In genomic region chr4:25925486-25926201, GRCh38 we compare ENCODE assay signal across 8 cellular contexts. TPM values are rescaled to one million over a fixed set of nuclear protein-coding genes. Genes with fewer than 3 reads are reported as not detected.
A peak's percentile ranks its signal among the peaks of the same experiment; 100 is the strongest.
DNase-seq lines count a peak whose midpoint lies in the region; ATAC-seq, FAIRE-seq and TF ChIP-seq lines count a peak whose summit lies in the region.

No MANE protein-coding gene starts in this region.

- FAIRE-seq in GM12891 (lab: Jason Lieb, UNC): peak; percentile 64

- H3K27ac ChIP-seq in SJCRH30 (no peak overlapping the region), esophagus squamous epithelium (no peak overlapping the region), osteoblast (ENCODE audit: low read depth, low read length) (no peak overlapping the region)

- H3K4me3 ChIP-seq in BE2C (ENCODE audit: low read depth, low read length) (no peak overlapping the region), SJCRH30 (no peak overlapping the region), esophagus squamous epithelium (no peak overlapping the region), osteoblast (ENCODE audit: insufficient read depth, low read length) (no peak overlapping the region)

- peak; percentile 70 for TF ChIP-seq CTCF in BE2C (IDR thresholded peaks at IDR 0.05; ENCODE audit: low read depth, low read length)
- peak in 5 of 6 experiments; percentile 25 to 44 (median 41) for TF ChIP-seq CTCF in esophagus squamous epithelium (IDR thresholded peaks at IDR 0.05)
- peak; percentile 80 for TF ChIP-seq CTCF in osteoblast (IDR thresholded peaks at IDR 0.05; ENCODE audit: extremely low read depth, low read depth, low read length)

- peaks cover 3% of the 10 kb centered on the region; the same call in 1 of the 2 replicates for H3K36me3 ChIP-seq in BE2C
- H3K36me3 ChIP-seq in SJCRH30: peaks cover 3% of the 10 kb centered on the region; the same call in 1 of the 2 replicates
- H3K36me3 ChIP-seq in esophagus squamous epithelium: peaks cover 0 to 8% (median 0%) of the 10 kb centered on the region in 3 donors
- no peaks in the 10 kb centered on the region for H3K36me3 ChIP-seq in osteoblast (ENCODE audit: insufficient read depth, low read length)

- no peak overlapping the region for H2AFZ ChIP-seq in osteoblast (ENCODE audit: low read length)

- no peak overlapping the region for H3K4me2 ChIP-seq in osteoblast (ENCODE audit: insufficient read depth, low read length)

- peaks cover 27% of the 10 kb centered on the region for H3K79me2 ChIP-seq in osteoblast (ENCODE audit: insufficient read depth, low read length)

- H3K27me3 ChIP-seq in BE2C (no peaks in the 10 kb centered on the region), SJCRH30 (no peaks in the 10 kb centered on the region), esophagus squamous epithelium (no peaks in the 10 kb centered on the region), osteoblast (ENCODE audit: insufficient read depth, low read length) (no peaks in the 10 kb centered on the region)

- TF ChIP-seq POLR2A in GM12891 (IDR thresholded peaks at IDR 0.05; ENCODE audit: low read depth, low read length) (no peak), esophagus squamous epithelium (IDR thresholded peaks at IDR 0.05) (no peak)

- ATAC-seq in HG03442 (IDR thresholded peaks at IDR 0.05; ENCODE audit: unreplicated experiment) (peak; percentile 77), GM19397 (IDR thresholded peaks at IDR 0.05; ENCODE audit: unreplicated experiment) (no peak)

- H3K4me1 ChIP-seq in BE2C: no peaks in the 10 kb centered on the region
- H3K4me1 ChIP-seq in SJCRH30: no peaks in the 10 kb centered on the region
- peaks cover 0 to 28% (median 4%) of the 10 kb centered on the region in 3 donors for H3K4me1 ChIP-seq in esophagus squamous epithelium
- H3K4me1 ChIP-seq in osteoblast (ENCODE audit: insufficient read depth, low read length): peaks cover 16% of the 10 kb centered on the region

- H4K20me1 ChIP-seq in osteoblast (ENCODE audit: insufficient read depth, low read length): no peaks in the 10 kb centered on the region

- H3K9me3 ChIP-seq in BE2C (no peaks in the 10 kb centered on the region), SJCRH30 (replicated peaks) (no peaks in the 10 kb centered on the region), esophagus squamous epithelium (no peaks in the 10 kb centered on the region), osteoblast (ENCODE audit: low read depth, low read length) (no peaks in the 10 kb centered on the region)

- 59 to 60% methylated on average over 8 to 11 of the region's 11 CpGs for WGBS in esophagus squamous epithelium, 2 donors

- intact Hi-C loops in esophagus squamous epithelium (cut with DNase I): no loop called here

- DNase-seq in BE2C (peak; percentile 54), GM12891 (ENCODE audit: insufficient read length, low spot score) (no peak), SJCRH30 (peak; percentile 60 to 74), esophagus squamous epithelium (lab: John Stamatoyannopoulos, UW) (no peak), osteoblast (ENCODE audit: insufficient read length, low spot score, missing footprints) (peak; percentile 77), NCI-H2107 treated with DMSO at 0.1 percent for 48 hours (lab: John Stamatoyannopoulos, UW; ENCODE audit: unreplicated experiment) (no peak)

TF ChIP-seq in GM12891, 5 proteins besides CTCF, POLR2A, EP300 and RAD21:
- TF ChIP-seq SPI1 (IDR thresholded peaks at IDR 0.05; ENCODE audit: low read depth, low read length): no peak
- TF ChIP-seq PAX5 (IDR thresholded peaks at IDR 0.05; ENCODE audit: insufficient read depth, low read length, severe bottlenecking): no peak
- TF ChIP-seq TAF1 (IDR thresholded peaks at IDR 0.05; ENCODE audit: low read depth, low read length): no peak
- no peak for TF ChIP-seq POU2F2 (IDR thresholded peaks at IDR 0.05; ENCODE audit: low read depth, low read length)
- TF ChIP-seq POLR2AphosphoS5 (IDR thresholded peaks at IDR 0.05; ENCODE audit: low read depth, low read length): no peak

RNA-seq across cellular contexts. Expression of gene SMIM20, which starts 11.6 kb away (rescaled TPM):
- polyA plus RNA-seq in BE2C (2012; ENCODE audit: insufficient read depth, insufficient read length, low read depth): 11.7 TPM
- polyA plus RNA-seq in GM12891 (2012; ENCODE audit: low read depth, missing spikeins): 31.2 TPM
- total RNA-seq in SJCRH30 (2014; rRNA removed; shearing (Covaris generic)): 40.6 and 49.1 TPM in 2 replicates
- total RNA-seq in esophagus squamous epithelium (10 to 100 TPM in 3 of 4 donors, 1 to 10 TPM in 1; 3.6 to 19.8 (median 15.5) TPM), osteoblast (34.7 and 41.3 TPM in 2 replicates)

Comparison
In these comparisons a context has a peak if more than half of its experiments do, and no peak if none do; other contexts are left out.
1. DNase-seq: peak in BE2C (single experiment), SJCRH30 (2 of 2) and osteoblast (single experiment); none in GM12891 (single experiment), esophagus squamous epithelium (single experiment) and NCI-H2107 treated with DMSO at 0.1 percent for 48 hours (single experiment).
2. Peak in every context shown above with its lines, with median percentiles within 50 percentile points of each other: CTCF ChIP-seq.